In the genomic region with DNA sequence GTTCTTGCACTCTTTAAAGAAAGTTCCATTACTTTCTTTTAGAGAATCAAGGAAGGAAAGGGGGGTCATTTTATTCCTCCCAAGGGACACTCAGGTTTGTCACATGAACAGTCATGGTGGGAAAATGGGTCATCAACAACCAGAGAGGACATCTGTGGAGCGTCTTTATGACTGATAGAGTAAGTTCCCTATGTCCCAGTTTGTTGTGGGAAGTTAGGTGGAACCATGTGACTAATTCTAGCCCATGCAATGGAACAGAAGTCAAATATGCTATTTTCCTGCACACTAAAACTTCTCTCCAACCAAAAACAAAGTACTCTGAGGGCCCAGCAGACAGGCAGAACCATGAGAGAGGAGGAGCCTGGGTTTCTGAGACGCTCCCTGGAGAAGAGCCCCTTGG, we compare ENCODE assay signal across 9 cellular contexts.
DNase-seq lines count a peak whose midpoint lies in the region; ATAC-seq and TF ChIP-seq lines count a peak whose summit lies in the region.
"Had no signal": no experiment of that assay in that cellular context is flagged by ENCODE, and none has a peak within 500 bp of the region (broad histone marks: within the 10 kb centered on the region; RNA-seq: fewer than 3 reads in every experiment).

No MANE protein-coding gene starts in this region.

- DNase-seq in activated T-cell treated with anti-CD3 and anti-CD28 coated beads, Interleukin-2, amount 50 U/mL, for 24 hours, result no peak
- no peak for DNase-seq in activated T-cell treated with anti-CD3 and anti-CD28 coated beads, Interleukin-2, amount 50 U/mL, for 48 hours
- no peak for DNase-seq in activated naive CD8-positive, alpha-beta T cell treated with anti-CD3 and anti-CD28 coated beads, Interleukin-2, amount 50 U/mL, for 24 hours
- DNase-seq in stimulated activated naive CD8-positive, alpha-beta T cell treated with anti-CD3 and anti-CD28 coated beads, Interleukin-15, amount 100 ng/mL, for 72 hours, result no peak
- DNase-seq in GM20000 (ENCODE audit: low spot score) (no peak), SIG-M5 treated with dmso at 0.1 percent for 504 hours (lab: John Stamatoyannopoulos, UW; ENCODE audit: unreplicated experiment) (no peak)
- DNase-seq in effector CD4-positive, alpha-beta T cell, result no peak
- DNase-seq: MV-4-11 had no signal

- no peak for TF ChIP-seq CTCF in GM20000 (IDR thresholded peaks at IDR 0.05; ENCODE audit: extremely low read depth, missing control alignments)

- no peaks in the 10 kb centered on the region for H3K9me3 Mint-ChIP-seq in activated T-cell treated with anti-CD3 and anti-CD28 coated beads, Interleukin-2, amount 50 U/mL, for 24 hours
- H3K9me3 Mint-ChIP-seq in activated naive CD8-positive, alpha-beta T cell treated with anti-CD3 and anti-CD28 coated beads, Interleukin-2, amount 50 U/mL, for 24 hours, result no peaks in the 10 kb centered on the region
- H3K9me3 Mint-ChIP-seq in stimulated activated naive CD8-positive, alpha-beta T cell treated with anti-CD3 and anti-CD28 coated beads, Interleukin-15, amount 100 ng/mL, for 72 hours, result peaks cover 0 to 7% of the 10 kb centered on the region in 2 donors

- ATAC-seq in HG03066 (IDR thresholded peaks at IDR 0.05; ENCODE audit: low read depth, unreplicated experiment), result peak; percentile 14
- peak; percentile 42 for ATAC-seq in activated naive CD8-positive, alpha-beta T cell treated with anti-CD3 and anti-CD28 coated beads, Interleukin-2, amount 50 U/mL, for 24 hours
- no peak for ATAC-seq in stimulated activated naive CD8-positive, alpha-beta T cell treated with anti-CD3 and anti-CD28 coated beads, Interleukin-15, amount 100 ng/mL, for 72 hours

- H3K4me1 Mint-ChIP-seq in activated T-cell treated with anti-CD3 and anti-CD28 coated beads, Interleukin-2, amount 50 U/mL, for 24 hours (ENCODE audit: low read depth), result peaks cover 27% of the 10 kb centered on the region
- peaks cover 35% of the 10 kb centered on the region for H3K4me1 Mint-ChIP-seq in activated naive CD8-positive, alpha-beta T cell treated with anti-CD3 and anti-CD28 coated beads, Interleukin-2, amount 50 U/mL, for 24 hours
- H3K4me1 Mint-ChIP-seq in stimulated activated naive CD8-positive, alpha-beta T cell treated with anti-CD3 and anti-CD28 coated beads, Interleukin-15, amount 100 ng/mL, for 72 hours, result peaks cover 37% of the 10 kb centered on the region

- H3K27ac Mint-ChIP-seq in activated T-cell treated with anti-CD3 and anti-CD28 coated beads, Interleukin-2, amount 50 U/mL, for 24 hours, result peak overlapping the region; percentile 88
- H3K27ac Mint-ChIP-seq in activated naive CD8-positive, alpha-beta T cell treated with anti-CD3 and anti-CD28 coated beads, Interleukin-2, amount 50 U/mL, for 24 hours, result peak overlapping the region; percentile 95
- H3K27ac Mint-ChIP-seq in stimulated activated naive CD8-positive, alpha-beta T cell treated with anti-CD3 and anti-CD28 coated beads, Interleukin-15, amount 100 ng/mL, for 72 hours, result peak overlapping the region; percentile 95 to 96

- no peaks in the 10 kb centered on the region for H3K36me3 Mint-ChIP-seq in activated T-cell treated with anti-CD3 and anti-CD28 coated beads, Interleukin-2, amount 50 U/mL, for 24 hours (ENCODE audit: low read depth)
- H3K36me3 Mint-ChIP-seq in activated naive CD8-positive, alpha-beta T cell treated with anti-CD3 and anti-CD28 coated beads, Interleukin-2, amount 50 U/mL, for 24 hours (ENCODE audit: low read depth), result no peaks in the 10 kb centered on the region

- H3K27me3 Mint-ChIP-seq in activated T-cell treated with anti-CD3 and anti-CD28 coated beads, Interleukin-2, amount 50 U/mL, for 24 hours, result no peaks in the 10 kb centered on the region
- H3K27me3 Mint-ChIP-seq in activated naive CD8-positive, alpha-beta T cell treated with anti-CD3 and anti-CD28 coated beads, Interleukin-2, amount 50 U/mL, for 24 hours, result no peaks in the 10 kb centered on the region
- no peaks in the 10 kb centered on the region for H3K27me3 Mint-ChIP-seq in stimulated activated naive CD8-positive, alpha-beta T cell treated with anti-CD3 and anti-CD28 coated beads, Interleukin-15, amount 100 ng/mL, for 72 hours

- H3K4me3 Mint-ChIP-seq in activated T-cell treated with anti-CD3 and anti-CD28 coated beads, Interleukin-2, amount 50 U/mL, for 24 hours, result peak overlapping the region; percentile 33
- H3K4me3 Mint-ChIP-seq in activated naive CD8-positive, alpha-beta T cell treated with anti-CD3 and anti-CD28 coated beads, Interleukin-2, amount 50 U/mL, for 24 hours, result peak overlapping the region; percentile 71
- peak overlapping the region; percentile 59 to 70 for H3K4me3 Mint-ChIP-seq in stimulated activated naive CD8-positive, alpha-beta T cell treated with anti-CD3 and anti-CD28 coated beads, Interleukin-15, amount 100 ng/mL, for 72 hours
